27 cellular contexts compared by ENCODE assay signal in genomic region chrX:26008042-26008441, GRCh38.
"Had no signal": no experiment of that assay in that cellular context is flagged by ENCODE, and none has a peak within 500 bp of the region (broad histone marks: within the 10 kb centered on the region; RNA-seq: fewer than 3 reads in every experiment).

No MANE protein-coding gene starts in this region.

- DNase-seq: stimulated activated CD4-positive, alpha-beta T cell treated with anti-CD3 and anti-CD28 coated beads, Interleukin-2, amount 100 ng/mL, for 48 hours; stimulated activated CD4-positive, alpha-beta T cell treated with anti-CD3 and anti-CD28 coated beads, Interleukin-4, amount 100 ng/mL, for 1 hour; stimulated activated CD4-positive, alpha-beta T cell treated with anti-CD3 and anti-CD28 coated beads, Interleukin-4, amount 100 ng/mL, for 24 hours; stimulated activated CD4-positive, alpha-beta T cell treated with anti-CD3 and anti-CD28 coated beads, Interleukin-4, amount 100 ng/mL, for 4 hours; stimulated activated CD8-positive, alpha-beta memory T cell treated with anti-CD3 and anti-CD28 coated beads, Interleukin-4, amount 100 ng/mL, for 48 hours; stimulated activated naive B cell treated with anti-CD40 and anti-IgM and Interleukin-4, amounts not matched to agents 10 μg/mL and 1 μg/mL and 100 μg/mL, for 72 hours; stimulated activated naive CD4-positive, alpha-beta T cell; stimulated activated naive CD4-positive, alpha-beta T cell treated with Interleukin-2 at 50 U/mL for 16 hours; stimulated activated naive CD8-positive, alpha-beta T cell treated with anti-CD3 and anti-CD28 coated beads, Interleukin-15, amount 100 ng/mL, for 72 hours; stimulated activated naive CD8-positive, alpha-beta T cell treated with anti-CD3 and anti-CD28 coated beads, Interleukin-15, Interleukin-2, amounts not matched to agents 100 U/mL and 50 U/mL, for 24 hours; stomach; substantia nigra; testis; thyroid gland; tibial artery; transverse colon; trophoblast cell; upper lobe of left lung; upper lobe of right lung; uterus had no signal

- H3K36me3 ChIP-seq: stomach, suprapubic skin, thoracic aorta, thyroid gland, tibial artery, tibial nerve, transverse colon, upper lobe of left lung, upper lobe of right lung, uterus, vagina had no signal

- H3K4me3 ChIP-seq: stomach, suprapubic skin, testis, thoracic aorta, thyroid gland, tibial artery, tibial nerve, transverse colon, upper lobe of left lung, upper lobe of right lung, uterus, vagina had no signal

- H3K4me1 ChIP-seq: stomach, suprapubic skin, testis, thyroid gland, tibial artery, tibial nerve, transverse colon, upper lobe of left lung, upper lobe of right lung, uterus, vagina had no signal

- H3K27ac ChIP-seq: stomach, suprapubic skin, testis, thoracic aorta, thyroid gland, tibial artery, tibial nerve, transverse colon, upper lobe of left lung, upper lobe of right lung, uterus, vagina had no signal

- H3K27me3 ChIP-seq: stomach, suprapubic skin, testis, thyroid gland, tibial artery, tibial nerve, transverse colon, upper lobe of left lung, upper lobe of right lung, uterus, vagina had no signal

- H3K9me3 ChIP-seq: stomach, suprapubic skin, testis, thoracic aorta, thyroid gland, tibial artery, tibial nerve, transverse colon, upper lobe of left lung, upper lobe of right lung, uterus, vagina had no signal

- ATAC-seq: stimulated activated effector memory CD8-positive, alpha-beta T cell treated with anti-CD3 and anti-CD28 coated beads, Interleukin-12 subunit alpha, Interleukin-12 subunit beta, amount 100 ng/mL, for 72 hours; stimulated activated memory B cell treated with anti-CD40 and anti-IgM and Interleukin-4, amounts not matched to agents 10 μg/mL and 1 μg/mL and 100 μg/mL, for 72 hours; stimulated activated naive B cell treated with anti-CD40 and anti-IgM and Interleukin-4, amounts not matched to agents 10 μg/mL and 1 μg/mL and 100 μg/mL, for 72 hours; stimulated activated naive CD8-positive, alpha-beta T cell treated with anti-CD3 and anti-CD28 coated beads, Interleukin-15, amount 100 ng/mL, for 72 hours; stimulated activated naive CD8-positive, alpha-beta T cell treated with anti-CD3 and anti-CD28 coated beads, Interleukin-15, Interleukin-2, amounts not matched to agents 100 U/mL and 50 U/mL, for 24 hours; upper lobe of right lung had no signal

- FAIRE-seq: urothelium cell line had no signal
